8 cellular contexts compared by ENCODE assay signal in the genomic region with DNA sequence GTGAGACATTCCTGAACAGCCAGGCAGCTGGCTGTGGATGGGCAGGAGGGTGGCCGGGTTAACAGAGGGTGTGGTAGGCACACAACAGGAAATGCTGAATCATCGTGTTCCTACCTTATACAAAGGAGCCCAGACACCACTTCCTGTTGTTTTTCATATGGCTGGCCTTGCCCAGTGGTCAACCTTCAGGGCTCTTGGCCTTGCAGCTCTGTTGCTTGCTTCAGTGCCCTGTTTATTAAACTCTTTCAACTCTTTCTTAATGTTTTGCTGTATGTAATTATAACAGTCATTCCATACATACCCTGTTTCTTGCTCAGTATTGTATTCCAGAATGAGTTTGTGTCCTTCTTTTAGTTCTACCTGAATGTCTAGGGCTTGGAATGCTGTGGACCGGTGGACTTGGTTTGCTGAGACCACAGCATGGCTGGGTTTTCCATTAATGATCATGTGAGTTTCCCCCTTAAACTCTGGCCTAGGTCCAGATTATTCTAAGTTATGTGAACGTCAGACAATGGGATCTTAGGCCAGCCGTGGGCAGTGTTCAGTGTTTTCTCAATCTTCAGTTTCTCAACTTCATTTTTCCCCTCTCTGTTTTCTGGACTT. TPM values are rescaled to one million over a fixed set of nuclear protein-coding genes. Genes with fewer than 3 reads are reported as not detected.
DNase-seq lines count a peak whose midpoint lies in the region; ATAC-seq and TF ChIP-seq lines count a peak whose summit lies in the region.

No MANE protein-coding gene starts in this region.

- H3K27ac Mint-ChIP-seq in Calu3 (ENCODE audit: unreplicated experiment) = peak overlapping the region; percentile 89

- no peaks in the 10 kb centered on the region for H3K27me3 Mint-ChIP-seq in Calu3 (ENCODE audit: unreplicated experiment)

- peak overlapping the region; percentile 67 for H3K56ac ChIP-seq in mesendoderm (ENCODE audit: low read length)

- BruUV-seq in Calu3 (replicated peaks; lab: Mats Ljungman, UMichigan) = no TSS peak

- CTCF ChIA-PET in Calu3 (lab: Charles Lee) = interaction anchor here (0.6 to 1.0 kb wide), 3 partner anchors 12 to 134 kb away, joined by 3 to 4 read pairs (median 3); a partner anchor contains a TSS

- no peaks in the 10 kb centered on the region for H3K9me2 ChIP-seq in SU-DHL-6 (replicated peaks; ENCODE audit: insufficient read depth, low read length)

- H4K8ac ChIP-seq in mesendoderm (ENCODE audit: low read depth, low read length) = peak overlapping the region; percentile 56

- TF ChIP-seq CTCF in Calu3 (IDR thresholded peaks at IDR 0.05; ENCODE audit: unreplicated experiment) (no peak), SU-DHL-6 (IDR thresholded peaks at IDR 0.05; ENCODE audit: insufficient read depth, low read length, poor library complexity, severe bottlenecking) (no peak)

- H3K27ac ChIP-seq in SU-DHL-6 (ENCODE audit: low read depth, low read length) (no peak overlapping the region), mesendoderm (ENCODE audit: low read depth, low read length) (peak overlapping the region; percentile 61)

- H3K27me3 ChIP-seq in SU-DHL-6 (ENCODE audit: low read length) = no peaks in the 10 kb centered on the region
- H3K27me3 ChIP-seq in mesendoderm (ENCODE audit: insufficient read depth, low read length, poor library complexity) = no peaks in the 10 kb centered on the region

- no peak overlapping the region for H3K4me3 ChIP-seq in SU-DHL-6 (ENCODE audit: insufficient read depth, low read length, poor library complexity, severe bottlenecking)
- no peak overlapping the region for H3K4me3 ChIP-seq in mesendoderm (ENCODE audit: low read length)

- H3K4me1 Mint-ChIP-seq in Calu3 (ENCODE audit: low read depth, unreplicated experiment) = peaks cover 36% of the 10 kb centered on the region

- peak overlapping the region; percentile 74 for H2AK5ac ChIP-seq in mesendoderm (ENCODE audit: low read length)

- H3K23ac ChIP-seq in mesendoderm (ENCODE audit: low read length) = no peak overlapping the region

- no peaks in the 10 kb centered on the region for H3K79me1 ChIP-seq in mesendoderm (ENCODE audit: low read length)

- ATAC-seq in GM19452 (IDR thresholded peaks at IDR 0.05; ENCODE audit: unreplicated experiment) = peak; percentile 91
- peak; percentile 82 for ATAC-seq in HG03457 (IDR thresholded peaks at IDR 0.05; ENCODE audit: unreplicated experiment)

- no peaks in the 10 kb centered on the region for H3F3A ChIP-seq in SU-DHL-6 (ENCODE audit: insufficient read depth)

- peaks cover 6% of the 10 kb centered on the region for H3K9me3 Mint-ChIP-seq in Calu3 (ENCODE audit: low read depth, unreplicated experiment)

- no CpG with 5 or more reads among the region's 5 CpGs for WGBS in mesendoderm (ENCODE audit: extremely low coverage, insufficient coverage, low lambda C conversion rate)

- peak overlapping the region; percentile 98 for H2BK15ac ChIP-seq in mesendoderm (replicated peaks; ENCODE audit: low read depth)

- peak; percentile 59 for DNase-seq in Calu3
- peak; percentile 34 for DNase-seq in central memory CD4-positive, alpha-beta T cell
- peak; percentile 88 for DNase-seq in mesendoderm
- DNase-seq in cerebellar nuclear complex (lab: John Stamatoyannopoulos, UW) = no peak
- no peak for DNase-seq in NCI-H345 (lab: John Stamatoyannopoulos, UW)

- no peaks in the 10 kb centered on the region for H3K9me3 ChIP-seq in SU-DHL-6 (ENCODE audit: insufficient read depth, low read length)

- H3K79me2 ChIP-seq in SU-DHL-6 (ENCODE audit: insufficient read depth, low read length) (no peaks in the 10 kb centered on the region), mesendoderm (ENCODE audit: control insufficient read depth, insufficient read depth, low read length) (no peaks in the 10 kb centered on the region)

- H4K20me1 ChIP-seq in SU-DHL-6 (ENCODE audit: low read depth, low read length) = no peaks in the 10 kb centered on the region

- no peak overlapping the region for H3K4me3 Mint-ChIP-seq in Calu3 (ENCODE audit: low read depth, unreplicated experiment)

- no peaks in the 10 kb centered on the region for H3K36me3 Mint-ChIP-seq in Calu3 (ENCODE audit: insufficient read depth, unreplicated experiment)

- H3K18ac ChIP-seq in mesendoderm (ENCODE audit: low read length) = peak overlapping the region; percentile 97

- peak overlapping the region; percentile 96 for H3K4ac ChIP-seq in mesendoderm (ENCODE audit: low read depth, low read length)

- H2AFZ ChIP-seq in SU-DHL-6 (ENCODE audit: low read depth, low read length, severe bottlenecking) = peak overlapping the region; percentile 72

- peak overlapping the region; percentile 100 for H2BK120ac ChIP-seq in mesendoderm (ENCODE audit: low read depth, low read length)

- peaks cover 4% of the 10 kb centered on the region for H3K4me1 ChIP-seq in mesendoderm (ENCODE audit: control insufficient read depth, low read depth, low read length)

- H3K4me2 ChIP-seq in SU-DHL-6 (ENCODE audit: low read depth, low read length, poor library complexity, severe bottlenecking) (peak overlapping the region; percentile 23), mesendoderm (ENCODE audit: low read length) (no peak overlapping the region)

- peak overlapping the region; percentile 53 for H4K5ac ChIP-seq in mesendoderm (ENCODE audit: low read length)

- peak overlapping the region; percentile 90 for H2BK5ac ChIP-seq in mesendoderm (ENCODE audit: low read length)

- H3K9ac ChIP-seq in SU-DHL-6 (ENCODE audit: low read length) = no peak overlapping the region
- no peak overlapping the region for H3K9ac ChIP-seq in mesendoderm (ENCODE audit: low read length)

- H3K36me3 ChIP-seq in SU-DHL-6 (ENCODE audit: low read length) (no peaks in the 10 kb centered on the region), mesendoderm (ENCODE audit: control insufficient read depth, insufficient read depth, low read length) (no peaks in the 10 kb centered on the region)

- intact Hi-C loops in Calu3 (cut with micrococcal nuclease; ENCODE audit: unreplicated experiment) = loop anchor here (5.0 kb wide), 1 partner anchor 99 kb away; a partner anchor contains a TSS

RNA-seq across cellular contexts. Expression of a gene that starts 11.9 kb away (rescaled TPM):
- total RNA-seq in Calu3 (2022) = 0.35 and 1.2 TPM in 2 replicates
- 0.10 TPM for polyA plus RNA-seq in mesendoderm (2013, experiment 1 of 2)
- polyA plus RNA-seq in mesendoderm (2013, experiment 2 of 2) = 0.15 TPM

Comparison
In these comparisons a context has a peak if more than half of its experiments do, and no peak if none do; other contexts are left out.
1. DNase-seq: peak in Calu3 (single experiment), central memory CD4-positive, alpha-beta T cell (single experiment) and mesendoderm (single experiment); none in cerebellar nuclear complex (0 of 2) and NCI-H345 (single experiment).